ENCODE assay signal across 8 cellular contexts in genomic region chr14:92039720-92040430, GRCh38.
DNase-seq lines count a peak whose midpoint lies in the region; ATAC-seq and TF ChIP-seq lines count a peak whose summit lies in the region.

Gene TRIP11, minus strand, starts transcription at chr14:92040059. Its CDS starts 374 bp downstream, at chr14:92039685.

- peak; percentile 97 for ATAC-seq in HG03439 (IDR thresholded peaks at IDR 0.05; ENCODE audit: unreplicated experiment)

- peak within 1 kb of the TSS; percentile 91 for H3K27ac ChIP-seq in cingulate gyrus (ENCODE audit: low read depth, low read length)
- H3K27ac ChIP-seq in layer of hippocampus (ENCODE audit: low read depth, low read length) = peak within 1 kb of the TSS; percentile 90

- H3K27me3 ChIP-seq in layer of hippocampus (ENCODE audit: control insufficient read depth, insufficient read depth, low read length) = no peaks in the 10 kb centered on the region

- peak; percentile 98 for TF ChIP-seq POLR2A in GM19193 (IDR thresholded peaks at IDR 0.05; ENCODE audit: extremely low read depth, insufficient read depth, insufficient read length)

- DNase-seq in Ammon's horn (ENCODE audit: low spot score) (peak; percentile 94), NCI-H510A treated with DMSO at 0.1 percent for 48 hours (lab: John Stamatoyannopoulos, UW) (peak; percentile 91)
- peak; percentile 91 to 92 for DNase-seq in activated CD4-positive, alpha-beta T cell treated with anti-CD3 and anti-CD28 coated beads for 4 hours
- DNase-seq in stimulated activated CD4-positive, alpha-beta T cell treated with anti-CD3 and anti-CD28 coated beads, Interleukin-1b, Interleukin-23, amount 100 ng/mL, for 4 hours (ENCODE audit: low read depth in 2 of 2) = peak; percentile 88 to 89

Comparison
In these comparisons a context has a peak if more than half of its experiments do, and no peak if none do; other contexts are left out.
1. Peak in every context shown above with its lines: DNase-seq, ATAC-seq and H3K27ac ChIP-seq.